ENCODE assay signal across 31 cellular contexts in genomic region chr7:36423633-36424032, GRCh38.
"Had no signal": no experiment of that assay in that cellular context is flagged by ENCODE, and none has a peak within 500 bp of the region (broad histone marks: within the 10 kb centered on the region; RNA-seq: fewer than 3 reads in every experiment).

No MANE protein-coding gene starts in this region.

- H3K27me3 ChIP-seq: brain microvascular endothelial cell, dorsolateral prefrontal cortex had no signal

- H3K9me3 Mint-ChIP-seq: activated CD4-positive, alpha-beta memory T cell treated with anti-CD3 and anti-CD28 coated beads, Interleukin-2, amount 10 ng/mL, durations not matched to agents 7 days and 5 days; activated CD4-positive, alpha-beta T cell treated with anti-CD3 and anti-CD28 coated beads, Interleukin-2, amount 10 ng/mL, durations not matched to agents 7 days and 5 days; activated naive CD4-positive, alpha-beta T cell treated with anti-CD3 and anti-CD28 coated beads, Interleukin-2, amount 10 ng/mL, durations not matched to agents 7 days and 5 days; activated naive CD4-positive, alpha-beta T cell treated with anti-CD3 and anti-CD28 coated beads, Interleukin-2, amount 50 U/mL, for 72 hours; activated naive CD8-positive, alpha-beta T cell treated with anti-CD3 and anti-CD28 coated beads, Interleukin-2, amount 10 ng/mL, durations not matched to agents 7 days and 5 days; activated T-cell treated with anti-CD3 and anti-CD28 coated beads, Interleukin-2, amount 50 U/mL, for 24 hours; activated T-cell treated with anti-CD3 and anti-CD28 coated beads, Interleukin-2, amount 50 U/mL, for 72 hours; central memory CD8-positive, alpha-beta T cell; dendritic cell treated with granulocyte-macrophage colony-stimulating factor and Interleukin-4, amounts not matched to agents 40 ng/mL and 50 ng/mL, for 4 days; endodermal cell; T-helper 2 cell treated with Interferon-gamma antibody and Interleukin-4, amounts not matched to agents 5 μg/mL and 100 μg/mL, for 36 hours; WTC11 had no signal

- DNase-seq: activated CD4-positive, alpha-beta memory T cell treated with anti-CD3 and anti-CD28 coated beads, Interleukin-2, amount 10 ng/mL, durations not matched to agents 7 days and 5 days; activated CD4-positive, alpha-beta T cell treated with anti-CD3 and anti-CD28 coated beads for 1 hour; activated CD4-positive, alpha-beta T cell treated with anti-CD3 and anti-CD28 coated beads for 4 hours; activated CD4-positive, alpha-beta T cell treated with anti-CD3 and anti-CD28 coated beads, Interleukin-2, amount 10 ng/mL, durations not matched to agents 7 days and 5 days; activated CD4-positive, alpha-beta T cell treated with anti-CD3 and anti-CD28 coated beads, Interleukin-2, amount 50 U/mL, for 4 hours; activated CD8-positive, alpha-beta memory T cell treated with anti-CD3 and anti-CD28 coated beads, Interleukin-2, amount 50 U/mL, for 48 hours; activated gamma-delta T cell; activated naive CD4-positive, alpha-beta T cell; activated naive CD4-positive, alpha-beta T cell treated with anti-CD3 and anti-CD28 coated beads, Interleukin-2, amount 10 ng/mL, durations not matched to agents 7 days and 5 days; activated naive CD8-positive, alpha-beta T cell treated with anti-CD3 and anti-CD28 coated beads, Interleukin-2, amount 10 ng/mL, durations not matched to agents 7 days and 5 days; activated T-cell treated with anti-CD3 and anti-CD28 coated beads for 4 hours; activated T-cell treated with anti-CD3 and anti-CD28 coated beads, Interleukin-2, amount 50 U/mL, for 24 hours; activated T-cell treated with anti-CD3 and anti-CD28 coated beads, Interleukin-2, amount 50 U/mL, for 72 hours; amniotic stem cell; anterior cingulate cortex; brain microvascular endothelial cell; dorsolateral prefrontal cortex; effector memory CD4-positive, alpha-beta T cell; endodermal cell; foreskin fibroblast; head of caudate nucleus; T-helper 17 cell; T1000 had no signal

- H3K27ac Mint-ChIP-seq: activated CD4-positive, alpha-beta memory T cell treated with anti-CD3 and anti-CD28 coated beads, Interleukin-2, amount 10 ng/mL, durations not matched to agents 7 days and 5 days; activated CD4-positive, alpha-beta T cell treated with anti-CD3 and anti-CD28 coated beads, Interleukin-2, amount 10 ng/mL, durations not matched to agents 7 days and 5 days; activated naive CD4-positive, alpha-beta T cell treated with anti-CD3 and anti-CD28 coated beads, Interleukin-2, amount 10 ng/mL, durations not matched to agents 7 days and 5 days; activated naive CD4-positive, alpha-beta T cell treated with anti-CD3 and anti-CD28 coated beads, Interleukin-2, amount 50 U/mL, for 72 hours; activated naive CD8-positive, alpha-beta T cell treated with anti-CD3 and anti-CD28 coated beads, Interleukin-2, amount 10 ng/mL, durations not matched to agents 7 days and 5 days; activated T-cell treated with anti-CD3 and anti-CD28 coated beads, Interleukin-2, amount 50 U/mL, for 24 hours; activated T-cell treated with anti-CD3 and anti-CD28 coated beads, Interleukin-2, amount 50 U/mL, for 72 hours; dendritic cell treated with granulocyte-macrophage colony-stimulating factor and Interleukin-4, amounts not matched to agents 40 ng/mL and 50 ng/mL, for 4 days; endodermal cell; T-helper 17 cell; T-helper 2 cell treated with Interferon-gamma antibody and Interleukin-4, amounts not matched to agents 5 μg/mL and 100 μg/mL, for 36 hours; WTC11 had no signal

- H3K4me3 Mint-ChIP-seq: activated CD4-positive, alpha-beta memory T cell treated with anti-CD3 and anti-CD28 coated beads, Interleukin-2, amount 10 ng/mL, durations not matched to agents 7 days and 5 days; activated CD4-positive, alpha-beta T cell treated with anti-CD3 and anti-CD28 coated beads, Interleukin-2, amount 10 ng/mL, durations not matched to agents 7 days and 5 days; activated naive CD4-positive, alpha-beta T cell treated with anti-CD3 and anti-CD28 coated beads, Interleukin-2, amount 10 ng/mL, durations not matched to agents 7 days and 5 days; activated naive CD8-positive, alpha-beta T cell treated with anti-CD3 and anti-CD28 coated beads, Interleukin-2, amount 10 ng/mL, durations not matched to agents 7 days and 5 days; activated T-cell treated with anti-CD3 and anti-CD28 coated beads, Interleukin-2, amount 50 U/mL, for 24 hours; activated T-cell treated with anti-CD3 and anti-CD28 coated beads, Interleukin-2, amount 50 U/mL, for 72 hours; central memory CD8-positive, alpha-beta T cell; dendritic cell treated with granulocyte-macrophage colony-stimulating factor and Interleukin-4, amounts not matched to agents 40 ng/mL and 50 ng/mL, for 4 days; endodermal cell; T-helper 17 cell; T-helper 2 cell treated with Interferon-gamma antibody and Interleukin-4, amounts not matched to agents 5 μg/mL and 100 μg/mL, for 36 hours; WTC11 had no signal

- H3K27me3 Mint-ChIP-seq: activated CD4-positive, alpha-beta memory T cell treated with anti-CD3 and anti-CD28 coated beads, Interleukin-2, amount 10 ng/mL, durations not matched to agents 7 days and 5 days; activated CD4-positive, alpha-beta T cell treated with anti-CD3 and anti-CD28 coated beads, Interleukin-2, amount 10 ng/mL, durations not matched to agents 7 days and 5 days; activated naive CD4-positive, alpha-beta T cell treated with anti-CD3 and anti-CD28 coated beads, Interleukin-2, amount 10 ng/mL, durations not matched to agents 7 days and 5 days; activated naive CD8-positive, alpha-beta T cell treated with anti-CD3 and anti-CD28 coated beads, Interleukin-2, amount 10 ng/mL, durations not matched to agents 7 days and 5 days; activated T-cell treated with anti-CD3 and anti-CD28 coated beads, Interleukin-2, amount 50 U/mL, for 24 hours; central memory CD8-positive, alpha-beta T cell; dendritic cell treated with granulocyte-macrophage colony-stimulating factor and Interleukin-4, amounts not matched to agents 40 ng/mL and 50 ng/mL, for 4 days; T-helper 17 cell had no signal

- H3K4me3 ChIP-seq: coronary artery, dorsolateral prefrontal cortex had no signal

- H3K4me1 Mint-ChIP-seq: activated CD4-positive, alpha-beta memory T cell treated with anti-CD3 and anti-CD28 coated beads, Interleukin-2, amount 10 ng/mL, durations not matched to agents 7 days and 5 days; activated CD4-positive, alpha-beta T cell treated with anti-CD3 and anti-CD28 coated beads, Interleukin-2, amount 10 ng/mL, durations not matched to agents 7 days and 5 days; activated naive CD4-positive, alpha-beta T cell treated with anti-CD3 and anti-CD28 coated beads, Interleukin-2, amount 10 ng/mL, durations not matched to agents 7 days and 5 days; activated naive CD8-positive, alpha-beta T cell treated with anti-CD3 and anti-CD28 coated beads, Interleukin-2, amount 10 ng/mL, durations not matched to agents 7 days and 5 days; central memory CD8-positive, alpha-beta T cell; endodermal cell; T-helper 17 cell had no signal

- H3K27ac ChIP-seq: brain microvascular endothelial cell, coronary artery, dorsolateral prefrontal cortex, VCaP had no signal

- ATAC-seq: activated naive CD4-positive, alpha-beta T cell treated with anti-CD3 and anti-CD28 coated beads, Interleukin-2, amount 50 U/mL, for 72 hours; activated T-cell treated with anti-CD3 and anti-CD28 coated beads, Interleukin-2, amount 50 U/mL, for 72 hours; esophagus mucosa; T-helper 17 cell; WTC11 had no signal
